8 cellular contexts compared by ENCODE assay signal in the genomic region with DNA sequence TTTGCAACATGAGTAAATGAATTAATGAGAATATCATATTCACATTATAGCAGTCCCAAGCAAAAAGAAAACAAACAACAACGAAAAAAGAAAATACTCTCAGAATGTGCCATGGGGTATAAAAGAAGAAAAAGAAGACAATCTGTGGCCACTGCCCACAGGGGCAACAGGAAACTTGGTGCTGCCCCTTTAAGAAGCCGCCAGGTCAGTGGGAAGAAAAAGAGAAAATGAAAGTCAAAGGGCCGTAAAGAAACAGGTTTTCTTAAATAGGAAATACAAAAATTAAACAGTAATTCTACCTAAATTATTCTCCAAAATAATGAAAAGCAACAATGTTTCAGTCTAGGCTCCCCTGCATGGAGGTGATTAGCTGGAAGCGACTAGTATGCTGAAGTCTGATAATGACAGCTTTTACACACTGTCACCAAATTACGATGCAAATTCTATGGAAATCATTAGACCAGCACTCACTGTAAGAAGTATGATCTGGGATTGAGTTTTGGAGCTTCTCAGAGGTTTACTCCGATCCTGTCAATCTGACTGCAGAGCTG. TPM values are rescaled to one million over a fixed set of nuclear protein-coding genes. Genes with fewer than 3 reads are reported as not detected.
A peak's percentile ranks its signal among the peaks of the same experiment; 100 is the strongest.
DNase-seq lines count a peak whose midpoint lies in the region; ATAC-seq and TF ChIP-seq lines count a peak whose summit lies in the region.

No MANE protein-coding gene starts in this region.

- H3K36me3 ChIP-seq in CD8-positive, alpha-beta T cell (ENCODE audit: insufficient read depth, low read length), result no peaks in the 10 kb centered on the region
- H3K36me3 ChIP-seq in SU-DHL-6 (ENCODE audit: low read length), result no peaks in the 10 kb centered on the region
- H3K36me3 ChIP-seq in hepatocyte (replicated peaks; ENCODE audit: insufficient read depth, low read depth), result no peaks in the 10 kb centered on the region
- no peaks in the 10 kb centered on the region for H3K36me3 ChIP-seq in upper lobe of left lung

- peaks cover 6% of the 10 kb centered on the region for H3K4me1 ChIP-seq in CD8-positive, alpha-beta T cell (ENCODE audit: insufficient read depth, low read length)
- H3K4me1 ChIP-seq in hepatocyte (ENCODE audit: insufficient read depth) (peaks cover 23% of the 10 kb centered on the region), upper lobe of left lung (peaks cover 5 to 11% (median 7%) of the 10 kb centered on the region in 4 donors)

- peak overlapping the region; percentile 2; the same call in 1 of the 2 replicates for H3K9ac ChIP-seq in SU-DHL-6 (ENCODE audit: low read length)

- no peak for TF ChIP-seq EP300 in upper lobe of left lung (IDR thresholded peaks at IDR 0.05)

- peaks cover 33% of the 10 kb centered on the region for H3K4me1 Mint-ChIP-seq in CD8-positive, alpha-beta T cell (ENCODE audit: low read depth)
- H3K4me1 Mint-ChIP-seq in progenitor cell of endocrine pancreas (ENCODE audit: low read depth), result peaks cover 25% of the 10 kb centered on the region

- no peaks in the 10 kb centered on the region for H3K79me2 ChIP-seq in SU-DHL-6 (ENCODE audit: insufficient read depth, low read length)
- H3K79me2 ChIP-seq in hepatocyte, result peaks cover 12% of the 10 kb centered on the region

- H4K20me1 ChIP-seq in SU-DHL-6 (ENCODE audit: low read depth, low read length) (peaks cover 15% of the 10 kb centered on the region; the same call in 1 of the 2 replicates), hepatocyte (ENCODE audit: insufficient read depth, poor library complexity, severe bottlenecking) (no peaks in the 10 kb centered on the region)

- no peaks in the 10 kb centered on the region for H3K9me3 Mint-ChIP-seq in CD8-positive, alpha-beta T cell
- H3K9me3 Mint-ChIP-seq in progenitor cell of endocrine pancreas (ENCODE audit: low read depth), result no peaks in the 10 kb centered on the region

- no peak for TF ChIP-seq CTCF in CD8-positive, alpha-beta T cell (IDR thresholded peaks at IDR 0.05)
- no peak for TF ChIP-seq CTCF in SU-DHL-6 (IDR thresholded peaks at IDR 0.05; ENCODE audit: insufficient read depth, low read length, poor library complexity, severe bottlenecking)
- TF ChIP-seq CTCF in hepatocyte (IDR thresholded peaks at IDR 0.05; ENCODE audit: poor library complexity), result no peak
- no peak for TF ChIP-seq CTCF in upper lobe of left lung (IDR thresholded peaks at IDR 0.05)
- TF ChIP-seq CTCF in progenitor cell of endocrine pancreas (IDR thresholded peaks at IDR 0.05; ENCODE audit: unreplicated experiment), result no peak

- no peak for ATAC-seq in CD8-positive, alpha-beta T cell
- peak; percentile 47 for ATAC-seq in GM21526 (IDR thresholded peaks at IDR 0.05; ENCODE audit: low FRiP score, unreplicated experiment)
- peak in 1 of 2 donors; percentile 62 for ATAC-seq in upper lobe of left lung (ENCODE audit: low FRiP score in 2 of 2)

- POLR2A ChIA-PET in CD8-positive, alpha-beta T cell (lab: Charles Lee), result interaction anchor here (0.8 to 1.4 kb wide), 2 partner anchors 11 to 1506 kb away, joined by 3 to 6 read pairs; no protein-coding TSS in a partner anchor

- no peak for DNase-seq in CD8-positive, alpha-beta T cell
- no peak for DNase-seq in hepatocyte (ENCODE audit: low spot score)
- DNase-seq in upper lobe of left lung, result no peak
- DNase-seq in cortex of kidney (lab: John Stamatoyannopoulos, UW), result no peak
- no peak for DNase-seq in progenitor cell of endocrine pancreas (ENCODE audit: low spot score, unreplicated experiment)
- no peak for DNase-seq in KBM-7

- peak overlapping the region; percentile 88 for H3K4me3 Mint-ChIP-seq in CD8-positive, alpha-beta T cell
- H3K4me3 Mint-ChIP-seq in progenitor cell of endocrine pancreas (ENCODE audit: low read depth), result no peak overlapping the region

- H3K9me3 ChIP-seq in CD8-positive, alpha-beta T cell (ENCODE audit: low read length), result no peaks in the 10 kb centered on the region
- H3K9me3 ChIP-seq in SU-DHL-6 (ENCODE audit: insufficient read depth, low read length), result no peaks in the 10 kb centered on the region
- no peaks in the 10 kb centered on the region for H3K9me3 ChIP-seq in hepatocyte (ENCODE audit: low read depth)
- no peaks in the 10 kb centered on the region for H3K9me3 ChIP-seq in upper lobe of left lung

- CTCF ChIA-PET in CD8-positive, alpha-beta T cell (lab: Charles Lee), result interaction anchor here (0.8 kb wide), 1 partner anchor 605 kb away, joined by 3 read pairs; no protein-coding TSS in a partner anchor

- H3F3A ChIP-seq in SU-DHL-6 (ENCODE audit: insufficient read depth), result no peaks in the 10 kb centered on the region

- no peaks in the 10 kb centered on the region for H3K27me3 ChIP-seq in CD8-positive, alpha-beta T cell (ENCODE audit: insufficient read depth, low read length)
- no peaks in the 10 kb centered on the region for H3K27me3 ChIP-seq in SU-DHL-6 (ENCODE audit: low read length)
- H3K27me3 ChIP-seq in hepatocyte, result no peaks in the 10 kb centered on the region
- no peaks in the 10 kb centered on the region for H3K27me3 ChIP-seq in upper lobe of left lung

- in situ Hi-C loops in KBM-7 (cut with MboI; ENCODE audit: low pct_unique_long_range_greater_than_20kb, low sequenced_read_pairs), result no loop called here

- H3K27ac Mint-ChIP-seq in CD8-positive, alpha-beta T cell, result peak overlapping the region; percentile 86
- no peak overlapping the region for H3K27ac Mint-ChIP-seq in progenitor cell of endocrine pancreas

- H3K27ac ChIP-seq in CD8-positive, alpha-beta T cell (ENCODE audit: low read depth, low read length), result peak overlapping the region; percentile 43
- H3K27ac ChIP-seq in SU-DHL-6 (ENCODE audit: low read depth, low read length) (no peak overlapping the region), hepatocyte (no peak overlapping the region), upper lobe of left lung (peak overlapping the region; percentile 57 to 80 (median 70))

- H2AFZ ChIP-seq in SU-DHL-6 (ENCODE audit: low read depth, low read length, severe bottlenecking) (no peak overlapping the region), hepatocyte (no peak overlapping the region)

- H3K9me2 ChIP-seq in SU-DHL-6 (replicated peaks; ENCODE audit: insufficient read depth, low read length) (no peaks in the 10 kb centered on the region), hepatocyte (replicated peaks; ENCODE audit: insufficient read depth) (no peaks in the 10 kb centered on the region)

- peaks cover 3% of the 10 kb centered on the region for H3K36me3 Mint-ChIP-seq in CD8-positive, alpha-beta T cell
- H3K36me3 Mint-ChIP-seq in progenitor cell of endocrine pancreas (ENCODE audit: insufficient read depth), result no peaks in the 10 kb centered on the region

- TF ChIP-seq POLR2A in upper lobe of left lung (IDR thresholded peaks at IDR 0.05), result no peak

- no peaks in the 10 kb centered on the region for H3K27me3 Mint-ChIP-seq in CD8-positive, alpha-beta T cell (ENCODE audit: low read depth)
- H3K27me3 Mint-ChIP-seq in progenitor cell of endocrine pancreas, result no peaks in the 10 kb centered on the region

- 77% methylated on average over 6 of the region's 6 CpGs for WGBS in hepatocyte (ENCODE audit: low lambda C conversion rate, missing lambda C conversion rate)
- WGBS in upper lobe of left lung, 2 donors, result 18 to 21% methylated on average over 6 of the region's 6 CpGs

- H3K4me2 ChIP-seq in SU-DHL-6 (ENCODE audit: low read depth, low read length, poor library complexity, severe bottlenecking) (peak overlapping the region; percentile 49), hepatocyte (peak overlapping the region; percentile 65)

- intact Hi-C loops in CD8-positive, alpha-beta T cell (cut with DNase I, micrococcal nuclease), result loop anchor here in 1 of 2 experiments (2.0 kb wide), 1 partner anchor 23 kb away; a partner anchor contains a TSS

- peak overlapping the region; percentile 40 for H3K4me3 ChIP-seq in CD8-positive, alpha-beta T cell (ENCODE audit: low read depth, low read length)
- H3K4me3 ChIP-seq in SU-DHL-6 (ENCODE audit: insufficient read depth, low read length, poor library complexity, severe bottlenecking) (peak overlapping the region; percentile 5), hepatocyte (no peak overlapping the region), upper lobe of left lung (peak overlapping the region; percentile 38 to 58 (median 46))

RNA-seq across cellular contexts. Expression of a gene that starts 23.6 kb away (rescaled TPM):
- total RNA-seq in CD8-positive, alpha-beta T cell, result 10 to 100 TPM; 14.1 to 18.5 TPM
- total RNA-seq in hepatocyte (20.7 and 22.6 TPM in 2 replicates), upper lobe of left lung (10 to 100 TPM in 5 of 6 donors, 1 to 10 TPM in 1; 7.6 to 17.8 (median 14.1) TPM), progenitor cell of endocrine pancreas (17.2 and 19.0 TPM in 2 replicates)
- 29.6 and 32.6 TPM in 2 replicates for polyA plus RNA-seq in hepatocyte

Comparison
In these comparisons a context has a peak if more than half of its experiments do, and no peak if none do; other contexts are left out.
1. H3K27ac ChIP-seq: peak in CD8-positive, alpha-beta T cell (single experiment) and upper lobe of left lung (4 of 4); none in SU-DHL-6 (single experiment) and hepatocyte (single experiment).